In genomic region chr7:17910377-17910776, GRCh38 we compare ENCODE assay signal across 24 cellular contexts.
"Had no signal": no experiment of that assay in that cellular context is flagged by ENCODE, and none has a peak within 500 bp of the region (broad histone marks: within the 10 kb centered on the region; RNA-seq: fewer than 3 reads in every experiment).

No MANE protein-coding gene starts in this region.

- H3K27me3 ChIP-seq: testis, vagina had no signal

- H3K9me3 Mint-ChIP-seq: effector memory CD8-positive, alpha-beta T cell had no signal

- H3K27ac ChIP-seq: parathyroid adenoma, testis, vagina had no signal

- H3K4me3 Mint-ChIP-seq: activated CD8-positive, alpha-beta T cell treated with anti-CD3 and anti-CD28 coated beads, Interleukin-2, amount 10 ng/mL, durations not matched to agents 7 days and 5 days; activated T-helper 17 cell treated with anti-CD3 and anti-CD28 coated beads, Interleukin-2, amount 50 U/mL, for 72 hours; brain; effector memory CD8-positive, alpha-beta T cell; nephron had no signal

- H3K4me3 ChIP-seq: testis, vagina had no signal

- H3K36me3 ChIP-seq: vagina had no signal

- H3K4me1 ChIP-seq: parathyroid adenoma, testis had no signal

- DNase-seq: activated CD4-positive, alpha-beta T cell treated with anti-CD3 and anti-CD28 coated beads, Interleukin-2, amount 50 U/mL, for 1 hour; activated CD8-positive, alpha-beta T cell treated with anti-CD3 and anti-CD28 coated beads, Interleukin-2, amount 10 ng/mL, durations not matched to agents 7 days and 5 days; aorta; central memory CD4-positive, alpha-beta T cell; effector memory CD8-positive, alpha-beta T cell; left colon; mesenchymal stem cell; small intestine; stimulated activated CD4-positive, alpha-beta T cell treated with anti-CD3 and anti-CD28 coated beads, Interleukin-15, amount 100 ng/mL, for 24 hours; stimulated activated CD8-positive, alpha-beta memory T cell treated with anti-CD3 and anti-CD28 coated beads, Interleukin-4, amount 100 ng/mL, for 48 hours; stimulated activated naive CD4-positive, alpha-beta T cell; testis; trophoblast cell had no signal

- H2AFZ ChIP-seq: parathyroid adenoma had no signal

- H3K9me3 ChIP-seq: testis, vagina had no signal

- H3K27ac Mint-ChIP-seq: activated CD8-positive, alpha-beta T cell treated with anti-CD3 and anti-CD28 coated beads, Interleukin-2, amount 10 ng/mL, durations not matched to agents 7 days and 5 days; activated naive CD4-positive, alpha-beta T cell treated with anti-CD3 and anti-CD28 coated beads, Interleukin-2, amount 50 U/mL, for 72 hours; activated T-helper 17 cell treated with anti-CD3 and anti-CD28 coated beads, Interleukin-2, amount 50 U/mL, for 72 hours; brain; effector memory CD8-positive, alpha-beta T cell; nephron had no signal

- FAIRE-seq: colon, endothelial cell of umbilical vein, keratinocyte, small intestine had no signal

- ATAC-seq: activated CD4-positive, CD25-positive, alpha-beta regulatory T cell treated with anti-CD3 and anti-CD28 coated beads, Interleukin-2, amount 50 U/mL, for 24 hours; activated CD8-positive, alpha-beta T cell treated with anti-CD3 and anti-CD28 coated beads, Interleukin-2, amount 10 ng/mL, durations not matched to agents 7 days and 5 days; activated naive CD4-positive, alpha-beta T cell treated with anti-CD3 and anti-CD28 coated beads, Interleukin-2, amount 50 U/mL, for 72 hours; activated T-helper 17 cell treated with anti-CD3 and anti-CD28 coated beads, Interleukin-2, amount 50 U/mL, for 72 hours; effector memory CD8-positive, alpha-beta T cell; left colon; sciatic nerve had no signal

- H3K4me1 Mint-ChIP-seq: brain, nephron had no signal

- H3K27me3 Mint-ChIP-seq: activated T-helper 17 cell treated with anti-CD3 and anti-CD28 coated beads, Interleukin-2, amount 50 U/mL, for 72 hours; brain; effector memory CD8-positive, alpha-beta T cell had no signal
